In genomic region chr9:77175152-77175551, GRCh38 we compare ENCODE assay signal across 23 cellular contexts.
"Had no signal": no experiment of that assay in that cellular context is flagged by ENCODE, and none has a peak within 500 bp of the region (broad histone marks: within the 10 kb centered on the region; RNA-seq: fewer than 3 reads in every experiment).

No MANE protein-coding gene starts in this region.

- H3K4me3 ChIP-seq: colonic mucosa, hepatocyte, lung, prostate gland, right atrium auricular region, transverse colon, uterus had no signal

- H3K4me1 ChIP-seq: prostate gland, uterus had no signal

- H3K27me3 ChIP-seq: brain microvascular endothelial cell, colonic mucosa, foreskin keratinocyte, hepatocyte, right atrium auricular region, transverse colon, uterus had no signal

- H3K4me3 Mint-ChIP-seq: activated B cell treated with CpG ODN at 0.5 μM for 24 hours; activated CD4-positive, alpha-beta T cell treated with anti-CD3 and anti-CD28 coated beads, Interleukin-2, amount 10 ng/mL, durations not matched to agents 7 days and 5 days; activated CD8-positive, alpha-beta T cell treated with anti-CD3 and anti-CD28 coated beads, Interleukin-2, amount 10 ng/mL, durations not matched to agents 7 days and 5 days; activated naive CD4-positive, alpha-beta T cell treated with anti-CD3 and anti-CD28 coated beads for 36 hours; activated T-cell treated with anti-CD3 and anti-CD28 coated beads, Interleukin-2, amount 50 U/mL, for 24 hours; endodermal cell; stimulated activated naive CD8-positive, alpha-beta T cell treated with anti-CD3 and anti-CD28 coated beads, Interleukin-15, Interleukin-2, amounts not matched to agents 100 ng/mL and 50 ng/mL, for 24 hours had no signal

- H3K4me2 ChIP-seq: hepatocyte had no signal

- H3K27me3 Mint-ChIP-seq: activated B cell treated with CpG ODN at 0.5 μM for 24 hours; activated naive CD8-positive, alpha-beta T cell treated with anti-CD3 and anti-CD28 coated beads, Interleukin-2, amount 50 U/mL, for 24 hours; activated T-cell treated with anti-CD3 and anti-CD28 coated beads, Interleukin-2, amount 50 U/mL, for 24 hours; stimulated activated naive CD8-positive, alpha-beta T cell treated with anti-CD3 and anti-CD28 coated beads, Interleukin-15, Interleukin-2, amounts not matched to agents 100 ng/mL and 50 ng/mL, for 24 hours had no signal

- H3K9me3 Mint-ChIP-seq: activated B cell treated with CpG ODN at 0.5 μM for 24 hours; activated CD4-positive, alpha-beta T cell treated with anti-CD3 and anti-CD28 coated beads, Interleukin-2, amount 10 ng/mL, durations not matched to agents 7 days and 5 days; activated naive CD4-positive, alpha-beta T cell treated with anti-CD3 and anti-CD28 coated beads for 36 hours; activated naive CD8-positive, alpha-beta T cell treated with anti-CD3 and anti-CD28 coated beads, Interleukin-2, amount 50 U/mL, for 24 hours; activated T-cell treated with anti-CD3 and anti-CD28 coated beads, Interleukin-2, amount 50 U/mL, for 24 hours; activated T-helper 2 cell treated with anti-CD3 and anti-CD28 coated beads, Interferon-gamma antibody, Interleukin-2, Interleukin-4, amounts not matched to agents 10 μg/mL and 5 μg/mL and 100 μg/mL, durations not matched to agents 14 hours and 24 hours and 36 hours; endodermal cell; stimulated activated naive CD8-positive, alpha-beta T cell treated with anti-CD3 and anti-CD28 coated beads, Interleukin-15, Interleukin-2, amounts not matched to agents 100 ng/mL and 50 ng/mL, for 24 hours had no signal

- H3K36me3 ChIP-seq: brain microvascular endothelial cell, colonic mucosa, prostate gland, right atrium auricular region, transverse colon, uterus had no signal

- DNase-seq: activated B cell treated with CpG ODN at 0.5 μM for 24 hours; activated CD4-positive, alpha-beta T cell treated with anti-CD3 and anti-CD28 coated beads, Interleukin-2, amount 10 ng/mL, durations not matched to agents 7 days and 5 days; activated CD8-positive, alpha-beta T cell treated with anti-CD3 and anti-CD28 coated beads, Interleukin-2, amount 10 ng/mL, durations not matched to agents 7 days and 5 days; activated naive CD4-positive, alpha-beta T cell treated with anti-CD3 and anti-CD28 coated beads for 36 hours; activated naive CD8-positive, alpha-beta T cell treated with anti-CD3 and anti-CD28 coated beads, Interleukin-2, amount 50 U/mL, for 24 hours; activated T-cell treated with anti-CD3 and anti-CD28 coated beads, Interleukin-2, amount 50 U/mL, for 24 hours; aorta; brain microvascular endothelial cell; central memory CD4-positive, alpha-beta T cell; colonic mucosa; endodermal cell; foreskin keratinocyte; left cardiac atrium; midbrain; transverse colon; uterus had no signal

- ATAC-seq: activated CD8-positive, alpha-beta T cell treated with anti-CD3 and anti-CD28 coated beads, Interleukin-2, amount 10 ng/mL, durations not matched to agents 7 days and 5 days; activated naive CD8-positive, alpha-beta T cell treated with anti-CD3 and anti-CD28 coated beads, Interleukin-2, amount 50 U/mL, for 24 hours; foreskin keratinocyte; left cardiac atrium had no signal

- H3K27ac Mint-ChIP-seq: activated CD8-positive, alpha-beta T cell treated with anti-CD3 and anti-CD28 coated beads, Interleukin-2, amount 10 ng/mL, durations not matched to agents 7 days and 5 days; activated naive CD4-positive, alpha-beta T cell treated with anti-CD3 and anti-CD28 coated beads for 36 hours; activated naive CD8-positive, alpha-beta T cell treated with anti-CD3 and anti-CD28 coated beads, Interleukin-2, amount 50 U/mL, for 24 hours; activated T-cell treated with anti-CD3 and anti-CD28 coated beads, Interleukin-2, amount 50 U/mL, for 24 hours; activated T-helper 2 cell treated with anti-CD3 and anti-CD28 coated beads, Interferon-gamma antibody, Interleukin-2, Interleukin-4, amounts not matched to agents 10 μg/mL and 5 μg/mL and 100 μg/mL, durations not matched to agents 14 hours and 24 hours and 36 hours; endodermal cell; stimulated activated naive CD8-positive, alpha-beta T cell treated with anti-CD3 and anti-CD28 coated beads, Interleukin-15, Interleukin-2, amounts not matched to agents 100 ng/mL and 50 ng/mL, for 24 hours had no signal

- H3K9me3 ChIP-seq: colonic mucosa, prostate gland, right atrium auricular region, transverse colon, uterus had no signal

- H3K27ac ChIP-seq: brain microvascular endothelial cell, colonic mucosa, epithelial cell of prostate, foreskin keratinocyte, hepatocyte, prostate gland, right atrium auricular region, transverse colon, uterus had no signal
